In the genomic region with DNA sequence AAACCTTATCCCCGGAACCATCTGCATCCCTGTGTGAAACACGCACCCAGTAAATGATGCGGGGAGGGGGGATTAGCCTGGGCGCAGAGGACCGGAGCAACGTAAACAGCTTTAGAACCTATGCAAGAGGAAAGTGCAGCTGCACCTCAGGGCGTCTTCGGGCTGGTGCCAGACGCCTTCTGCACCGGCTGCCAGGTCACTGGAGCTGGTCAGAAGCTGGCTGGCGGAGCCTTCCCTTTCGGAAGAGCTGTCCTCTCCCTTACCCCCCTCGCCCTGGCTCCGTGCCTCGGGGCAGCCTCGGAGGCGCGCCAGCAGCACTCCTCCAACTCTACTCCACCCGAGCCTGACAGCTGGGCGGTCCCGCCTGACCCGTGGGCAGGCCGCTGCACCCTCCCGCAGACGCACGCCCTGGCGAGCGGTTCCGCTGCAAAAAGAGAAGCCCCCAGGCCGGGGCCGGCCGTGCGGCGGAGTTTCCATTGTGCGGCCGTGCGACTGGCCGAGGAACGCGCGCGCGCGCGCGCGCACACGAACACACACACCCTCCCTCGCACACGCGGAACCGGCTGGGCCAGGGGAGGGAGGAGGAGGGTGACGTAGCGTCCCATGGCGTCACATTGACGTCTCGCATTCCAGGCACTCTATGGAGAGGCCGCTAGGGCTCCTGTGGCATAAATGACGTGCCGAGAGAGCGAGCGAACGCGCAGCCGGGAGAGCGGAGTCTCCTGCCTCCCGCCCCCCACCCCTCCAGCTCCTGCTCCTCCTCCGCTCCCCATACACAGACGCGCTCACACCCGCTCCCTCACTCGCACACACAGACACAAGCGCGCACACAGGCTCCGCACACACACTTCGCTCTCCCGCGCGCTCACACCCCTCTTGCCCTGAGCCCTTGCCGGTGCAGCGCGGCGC, we compare ENCODE assay signal across 8 cellular contexts. TPM values are rescaled to one million over a fixed set of nuclear protein-coding genes. Genes with fewer than 3 reads are reported as not detected.
DNase-seq lines count a peak whose midpoint lies in the region; ATAC-seq and TF ChIP-seq lines count a peak whose summit lies in the region.

TSS of gene NR4A3 (plus strand) at position 699 of the 909 bp plus-strand sequence. CDS start 6,158 bp downstream, outside the sequence.

- peaks cover 35 to 68% (median 60%) of the 10 kb centered on the region in 4 donors for H3K4me1 Mint-ChIP-seq in naive thymus-derived CD8-positive, alpha-beta T cell
- H3K4me1 Mint-ChIP-seq in stimulated activated naive B cell treated with anti-CD40 and anti-IgM and Interleukin-4, amounts not matched to agents 10 μg/mL and 1 μg/mL and 100 μg/mL, for 72 hours = peaks cover 37 to 70% of the 10 kb centered on the region in 2 donors

- H3K36me3 ChIP-seq in fibroblast of lung (ENCODE audit: control insufficient read depth, insufficient read depth, low read length) = no peaks in the 10 kb centered on the region

- peak within 1 kb of the TSS; percentile 49 for H2AFZ ChIP-seq in fibroblast of lung (ENCODE audit: low read length)

- peak within 1 kb of the TSS; percentile 100 for H3K9ac ChIP-seq in fibroblast of lung (ENCODE audit: insufficient read depth, low read length)

- peaks cover 0 to 2% (median 0%) of the 10 kb centered on the region in 9 donors for H3K9me3 Mint-ChIP-seq in naive thymus-derived CD8-positive, alpha-beta T cell
- no peaks in the 10 kb centered on the region for H3K9me3 Mint-ChIP-seq in stimulated activated naive B cell treated with anti-CD40 and anti-IgM and Interleukin-4, amounts not matched to agents 10 μg/mL and 1 μg/mL and 100 μg/mL, for 72 hours

- peak; percentile 3 to 24 for TF ChIP-seq CTCF in fibroblast of lung (conservative IDR thresholded peaks at IDR 0.05 in 1 of 2, IDR thresholded peaks at IDR 0.05 in 1 of 2; ENCODE audit: low read depth in 1 of 2, low read length in 2 of 2)

- POLR2A ChIA-PET in naive thymus-derived CD8-positive, alpha-beta T cell (lab: Charles Lee) = interaction anchor here (0.6 to 5.2 kb wide), 6 partner anchors 9 to 85 kb away, joined by 3 to 28 read pairs (median 4); partner anchors contain the start of gene STX17

- H3K27me3 ChIP-seq in fibroblast of lung (ENCODE audit: control insufficient read depth, insufficient read depth, low read length) = no peaks in the 10 kb centered on the region

- no peaks in the 10 kb centered on the region for H4K20me1 ChIP-seq in fibroblast of lung (ENCODE audit: control insufficient read depth, extremely low read depth, insufficient read depth, low read length)

- peaks cover 0 to 5% (median 0%) of the 10 kb centered on the region in 3 donors for H3K36me3 Mint-ChIP-seq in naive thymus-derived CD8-positive, alpha-beta T cell
- peaks cover 53 to 58% of the 10 kb centered on the region in 2 donors for H3K36me3 Mint-ChIP-seq in stimulated activated naive B cell treated with anti-CD40 and anti-IgM and Interleukin-4, amounts not matched to agents 10 μg/mL and 1 μg/mL and 100 μg/mL, for 72 hours

- peaks cover 12 to 46% (median 36%) of the 10 kb centered on the region in 5 donors for H3K27me3 Mint-ChIP-seq in naive thymus-derived CD8-positive, alpha-beta T cell
- H3K27me3 Mint-ChIP-seq in stimulated activated naive B cell treated with anti-CD40 and anti-IgM and Interleukin-4, amounts not matched to agents 10 μg/mL and 1 μg/mL and 100 μg/mL, for 72 hours = peaks cover 0 to 3% of the 10 kb centered on the region in 2 donors

- H3K27ac ChIP-seq in fibroblast of lung (ENCODE audit: insufficient read depth, low read length) = peak within 1 kb of the TSS; percentile 97

- H3K4me3 Mint-ChIP-seq in naive thymus-derived CD8-positive, alpha-beta T cell = peak within 1 kb of the TSS; percentile 91 to 99 (median 98)
- H3K4me3 Mint-ChIP-seq in stimulated activated naive B cell treated with anti-CD40 and anti-IgM and Interleukin-4, amounts not matched to agents 10 μg/mL and 1 μg/mL and 100 μg/mL, for 72 hours = peak within 1 kb of the TSS; percentile 78 to 99

- H3K4me2 ChIP-seq in fibroblast of lung (ENCODE audit: extremely low read depth, insufficient read depth, low read length) = peak within 1 kb of the TSS; percentile 99

- H3K4me1 ChIP-seq in fibroblast of lung (ENCODE audit: control insufficient read depth, extremely low read depth, insufficient read depth, low read length) = no peaks in the 10 kb centered on the region

- DNase-seq in DMS79 treated with DMSO at 0.1 percent for 48 hours (lab: John Stamatoyannopoulos, UW) (peak; percentile 13), Kasumi-1 (lab: John Stamatoyannopoulos, UW) (peak; percentile 81 to 85), RPMI7951 (ENCODE audit: low read depth) (peak; percentile 96), fibroblast of lung (ENCODE audit: low read depth in 2 of 2) (peak; percentile 97 to 99)
- peak; percentile 50 to 75 for DNase-seq in activated T-helper 1 cell treated with anti-CD3 and anti-CD28 coated beads, Interleukin-2, amount 50 U/mL, for 16 hours (ENCODE audit: low read depth in 1 of 2, low spot score in 1 of 2)
- peak; percentile 72 to 95 (median 90) for DNase-seq in naive thymus-derived CD8-positive, alpha-beta T cell
- peak; percentile 93 for DNase-seq in stimulated activated naive B cell treated with anti-CD40 and anti-IgM and Interleukin-4, amounts not matched to agents 10 μg/mL and 1 μg/mL and 100 μg/mL, for 72 hours

- peaks cover 17% of the 10 kb centered on the region for H3K79me2 ChIP-seq in fibroblast of lung (ENCODE audit: control insufficient read depth, insufficient read depth, low read length)

- ATAC-seq in GM21825 (IDR thresholded peaks at IDR 0.05; ENCODE audit: unreplicated experiment) = peak; percentile 27
- ATAC-seq in naive thymus-derived CD8-positive, alpha-beta T cell = peak; percentile 34 to 37
- ATAC-seq in stimulated activated naive B cell treated with anti-CD40 and anti-IgM and Interleukin-4, amounts not matched to agents 10 μg/mL and 1 μg/mL and 100 μg/mL, for 72 hours (replicated peaks) = peak; percentile 39 to 50

- no peaks in the 10 kb centered on the region for H3K9me3 ChIP-seq in fibroblast of lung (ENCODE audit: control insufficient read depth, insufficient read depth, low read depth, low read length)

- H3K4me3 ChIP-seq in fibroblast of lung (replicated peaks in 1 of 4; ENCODE audit: control extremely low read depth in 1 of 4, insufficient read depth in 1 of 4, low read depth in 3 of 4, low read length in 4 of 4) = peak within 1 kb of the TSS; percentile 75 to 98 (median 88)

- H3K27ac Mint-ChIP-seq in naive thymus-derived CD8-positive, alpha-beta T cell = peak within 1 kb of the TSS; percentile 92 to 100 (median 99)
- H3K27ac Mint-ChIP-seq in stimulated activated naive B cell treated with anti-CD40 and anti-IgM and Interleukin-4, amounts not matched to agents 10 μg/mL and 1 μg/mL and 100 μg/mL, for 72 hours = peak within 1 kb of the TSS; percentile 100

RNA-seq across cellular contexts. Expression of gene NR4A3, which starts in this region (rescaled TPM):
- under 0.01 and 0.10 TPM in 2 replicates for total RNA-seq in RPMI7951 (2014; rRNA removed; shearing (Covaris generic))
- total RNA-seq in fibroblast of lung = 5.6 and 9.1 TPM in 2 replicates
- polyA plus RNA-seq in fibroblast of lung = 2.6 and 8.2 TPM in 2 replicates
- polyA plus RNA-seq in fibroblast of lung (2012) = 3.7 and 14.5 TPM in 2 replicates
- polyA minus RNA-seq in fibroblast of lung (ENCODE audit: low replicate concordance) = 9.0 and 17.9 TPM in 2 replicates
- total RNA-seq in naive thymus-derived CD8-positive, alpha-beta T cell = under 1 TPM; 0.47 TPM
- 1 to 10 TPM in 1 of 3 donors, under 1 TPM in 1, not detected in 1; 0.22 to 1.7 TPM for polyA plus RNA-seq in naive thymus-derived CD8-positive, alpha-beta T cell

Comparison
In these comparisons a context has a peak if more than half of its experiments do, and no peak if none do; other contexts are left out.
1. Peak in every context shown above with its lines: DNase-seq, ATAC-seq, H3K4me3 ChIP-seq and H3K27ac ChIP-seq.
2. Peak in DNase-seq in RPMI7951; RNA of the gene not detected or under 1 TPM.
3. DNase-seq: peak in every context shown above with its lines; median percentile 98 in fibroblast of lung; 96 in RPMI7951; 93 in stimulated activated naive B cell treated with anti-CD40 and anti-IgM and Interleukin-4, amounts not matched to agents 10 μg/mL and 1 μg/mL and 100 μg/mL, for 72 hours; 90 in naive thymus-derived CD8-positive, alpha-beta T cell; 83 in Kasumi-1; 62 in activated T-helper 1 cell treated with anti-CD3 and anti-CD28 coated beads, Interleukin-2, amount 50 U/mL, for 16 hours; 13 in DMS79 treated with DMSO at 0.1 percent for 48 hours.